Comparison of ENCODE assay signal across 8 cellular contexts in genomic region chr6:73516712-73517489, GRCh38. TPM values are rescaled to one million over a fixed set of nuclear protein-coding genes. Genes with fewer than 3 reads are reported as not detected.
DNase-seq lines count a peak whose midpoint lies in the region; ATAC-seq and TF ChIP-seq lines count a peak whose summit lies in the region.

No MANE protein-coding gene starts in this region.

- peaks cover 2% of the 10 kb centered on the region; the same call in 1 of the 2 replicates for H3K4me1 ChIP-seq in HUES64 (ENCODE audit: insufficient read depth, low read length)

- no peak for DNase-seq in CD14-positive monocyte (ENCODE audit: low spot score)
- DNase-seq in astrocyte of the spinal cord (ENCODE audit: low read depth, low spot score), result peak; percentile 16
- no peak for DNase-seq in mesothelial cell of epicardium (ENCODE audit: low spot score in 2 of 2, unreplicated experiment in 2 of 2)
- no peak for DNase-seq in H7
- DNase-seq in AML-193 (lab: John Stamatoyannopoulos, UW), result no peak

- WGBS in HUES64, result 80% methylated on average over 4 of the region's 4 CpGs

- intact Hi-C loops in CD14-positive monocyte (cut with micrococcal nuclease), result loop anchor here (5.0 to 10.0 kb wide), 2 partner anchors 52 to 95 kb away; partner anchors contain the start of gene MTO1 (in 1 of the 2)

- H3K36me3 ChIP-seq in HUES64 (ENCODE audit: insufficient read depth, low read length) (peaks cover 59% of the 10 kb centered on the region), H7 (replicated peaks; ENCODE audit: control insufficient read depth, insufficient read depth, low read length) (peaks cover 30% of the 10 kb centered on the region)

- H3K9me3 Mint-ChIP-seq in CD14-positive monocyte (peaks cover 0 to 2% (median 0%) of the 10 kb centered on the region in 7 donors), mesothelial cell of epicardium (no peaks in the 10 kb centered on the region)

- H3K36me3 Mint-ChIP-seq in CD14-positive monocyte, result peaks cover 53 to 66% of the 10 kb centered on the region in 2 donors
- H3K36me3 Mint-ChIP-seq in mesothelial cell of epicardium, result peaks cover 43% of the 10 kb centered on the region

- H3K4me1 Mint-ChIP-seq in CD14-positive monocyte, result peaks cover 45% of the 10 kb centered on the region
- peaks cover 46% of the 10 kb centered on the region for H3K4me1 Mint-ChIP-seq in mesothelial cell of epicardium

- no peaks in the 10 kb centered on the region for H3K9me3 ChIP-seq in HUES64 (ENCODE audit: insufficient read depth, low read depth, low read length)

- H3K27ac Mint-ChIP-seq in CD14-positive monocyte (peak overlapping the region; percentile 23 to 89 (median 86)), mesothelial cell of epicardium (peak overlapping the region; percentile 94)

- peak overlapping the region; percentile 78 for H3K27ac ChIP-seq in HUES64 (ENCODE audit: low read depth, low read length)

- in situ Hi-C loops in astrocyte of the spinal cord (cut with HindIII; ENCODE audit: low sequenced_read_pairs), result no loop called here

- H3K4me3 Mint-ChIP-seq in CD14-positive monocyte (peak overlapping the region in 1 of 2 donors; percentile 52), mesothelial cell of epicardium (peak overlapping the region; percentile 57)

- H3K27me3 ChIP-seq in HUES64 (ENCODE audit: insufficient read depth, low read length) (no peaks in the 10 kb centered on the region), H7 (ENCODE audit: control insufficient read depth, insufficient read depth, low read length) (no peaks in the 10 kb centered on the region)

- H3K27me3 Mint-ChIP-seq in CD14-positive monocyte (ENCODE audit: low read depth in 3 of 3), result peaks cover 0 to 3% (median 3%) of the 10 kb centered on the region in 3 donors
- H3K27me3 Mint-ChIP-seq in mesothelial cell of epicardium (ENCODE audit: low read depth), result no peaks in the 10 kb centered on the region

- no peak for ATAC-seq in HG03354 (IDR thresholded peaks at IDR 0.05; ENCODE audit: poor library complexity, severe bottlenecking, unreplicated experiment)
- ATAC-seq in GM19397 (IDR thresholded peaks at IDR 0.05; ENCODE audit: unreplicated experiment), result no peak

- H3K4me3 ChIP-seq in HUES64 (ENCODE audit: low read length) (peak overlapping the region; percentile 41), astrocyte of the spinal cord (ENCODE audit: low read depth, low read length) (peak overlapping the region; percentile 31), H7 (ENCODE audit: insufficient read depth, low read depth, low read length) (no peak overlapping the region)

- H3K9ac ChIP-seq in HUES64 (ENCODE audit: low read depth, low read length), result peak overlapping the region; percentile 67

- TF ChIP-seq CTCF in CD14-positive monocyte (IDR thresholded peaks at IDR 0.05), result no peak
- no peak for TF ChIP-seq CTCF in astrocyte of the spinal cord (IDR thresholded peaks at IDR 0.05; ENCODE audit: low read depth, low read length)
- TF ChIP-seq CTCF in mesothelial cell of epicardium (IDR thresholded peaks at IDR 0.05; ENCODE audit: unreplicated experiment), result no peak

RNA-seq across cellular contexts. Expression of gene EEF1A1, which starts 3.9 kb away (rescaled TPM):
- polyA plus RNA-seq in CD14-positive monocyte, result 1,000 to 10,000 TPM; 5,292 to 5,586 TPM
- polyA plus RNA-seq in HUES64 (2013, experiment 1 of 2), result 7,340 TPM
- 8,038 TPM for polyA plus RNA-seq in HUES64 (2013, experiment 2 of 2)
- 11,105 to 11,574 TPM (median 11,439 TPM) in 3 replicates for total RNA-seq in mesothelial cell of epicardium
- 12,173 and 12,318 TPM in 2 replicates for total RNA-seq in H7 (2014; rRNA removed; shearing (Covaris generic))

RNA-seq across cellular contexts. Expression of gene MTO1, which starts 55.4 kb away (rescaled TPM):
- polyA plus RNA-seq in CD14-positive monocyte, result 10 to 100 TPM in 1 of 2 donors, 1 to 10 TPM in 1; 8.0 to 14.4 TPM
- polyA plus RNA-seq in HUES64 (2013, experiment 1 of 2), result 27.8 TPM
- polyA plus RNA-seq in HUES64 (2013, experiment 2 of 2), result 24.0 TPM
- total RNA-seq in mesothelial cell of epicardium, result 16.8 to 21.6 TPM (median 19.9 TPM) in 3 replicates
- 50.9 and 58.9 TPM in 2 replicates for total RNA-seq in H7 (2014; rRNA removed; shearing (Covaris generic))
